21 cellular contexts compared by ENCODE assay signal in the genomic region with DNA sequence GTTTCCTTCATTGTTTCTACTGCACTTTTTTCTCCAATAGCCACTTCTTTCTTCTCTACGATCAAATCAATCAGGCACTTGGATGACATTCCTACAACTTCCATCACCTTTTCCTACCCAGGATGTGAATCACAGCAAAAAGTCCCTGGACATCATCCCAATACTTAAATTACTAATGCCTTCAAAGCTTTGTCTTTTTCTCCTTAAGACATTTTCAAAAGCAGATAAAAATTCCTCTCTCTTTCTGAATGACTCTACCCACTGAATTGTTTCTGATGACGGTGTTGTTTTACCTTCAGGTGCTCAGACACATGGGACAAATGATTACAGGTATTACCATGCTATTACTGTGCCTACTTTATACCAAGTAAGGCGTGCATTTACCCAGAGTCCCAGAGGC.
DNase-seq lines count a peak whose midpoint lies in the region; ATAC-seq and TF ChIP-seq lines count a peak whose summit lies in the region.
"Had no signal": no experiment of that assay in that cellular context is flagged by ENCODE, and none has a peak within 500 bp of the region (broad histone marks: within the 10 kb centered on the region; RNA-seq: fewer than 3 reads in every experiment).

No MANE protein-coding gene starts in this region.

- no peak for TF ChIP-seq POLR2A in transverse colon (IDR thresholded peaks at IDR 0.05)

- H3K36me3 ChIP-seq in ACC112 (ENCODE audit: insufficient read depth, low read length) (no peaks in the 10 kb centered on the region), transverse colon (no peaks in the 10 kb centered on the region)
- H3K36me3 ChIP-seq: upper lobe of right lung had no signal

- H3K4me1 ChIP-seq in ACC112 (ENCODE audit: control insufficient read depth, insufficient read depth, low read length, unreplicated experiment) = peaks cover 28% of the 10 kb centered on the region
- H3K4me1 ChIP-seq in foreskin keratinocyte = peaks cover 36% of the 10 kb centered on the region
- H3K4me1 ChIP-seq in transverse colon = no peaks in the 10 kb centered on the region
- H3K4me1 ChIP-seq: A549, upper lobe of right lung had no signal

- intact Hi-C loops in dorsolateral prefrontal cortex (cut with DNase I) = no loop called here
- intact Hi-C loops in transverse colon (cut with DNase I; ENCODE audit: low total_unique reads) = no loop called here

- TF ChIP-seq CTCF in foreskin keratinocyte (conservative IDR thresholded peaks at IDR 0.05) (no peak), dorsolateral prefrontal cortex (IDR thresholded peaks at IDR 0.05 in 54 of 56, conservative IDR thresholded peaks at IDR 0.05 in 2 of 56; ENCODE audit: low read depth in 1 of 56, partially characterized antibody in 56 of 56) (no peak), transverse colon (IDR thresholded peaks at IDR 0.05) (no peak)

- no peaks in the 10 kb centered on the region for H3K9me3 ChIP-seq in transverse colon
- H3K9me3 ChIP-seq: A549, upper lobe of right lung had no signal

- 54 to 63% methylated on average over 3 of the region's 3 CpGs for WGBS in transverse colon (ENCODE audit: low coverage in 1 of 2), 2 donors

- no peak overlapping the region for H3K4me3 ChIP-seq in ACC112 (ENCODE audit: low read depth, low read length)
- H3K4me3 ChIP-seq in dorsolateral prefrontal cortex = no peak overlapping the region
- H3K4me3 ChIP-seq in transverse colon = no peak overlapping the region
- H3K4me3 ChIP-seq: A549, skin epidermis, upper lobe of right lung had no signal

- H3K27ac ChIP-seq in ACC112 (ENCODE audit: low read depth, low read length) = peak overlapping the region; percentile 55
- H3K27ac ChIP-seq in foreskin keratinocyte = peak overlapping the region; percentile 92
- no peak overlapping the region for H3K27ac ChIP-seq in dorsolateral prefrontal cortex
- H3K27ac ChIP-seq in transverse colon = no peak overlapping the region
- H3K27ac ChIP-seq: A549, upper lobe of right lung had no signal

- in situ Hi-C loops in transverse colon (cut with MboI; ENCODE audit: low pct_ligation_motif_present in 1 of 4, low pct_unique_long_range_greater_than_20kb in 1 of 4, low sequenced_read_pairs in 3 of 4) = no loop called here

- no peak for TF ChIP-seq EP300 in transverse colon (IDR thresholded peaks at IDR 0.05; ENCODE audit: low read depth)

- H3K27me3 ChIP-seq in ACC112 (ENCODE audit: insufficient read depth, low read length) = no peaks in the 10 kb centered on the region
- no peaks in the 10 kb centered on the region for H3K27me3 ChIP-seq in foreskin keratinocyte
- no peaks in the 10 kb centered on the region for H3K27me3 ChIP-seq in dorsolateral prefrontal cortex
- H3K27me3 ChIP-seq in transverse colon = no peaks in the 10 kb centered on the region
- H3K27me3 ChIP-seq: upper lobe of right lung had no signal

- DNase-seq in M059J (ENCODE audit: low read depth) = peak; percentile 82
- peak; percentile 74 for DNase-seq in astrocyte of the hippocampus (ENCODE audit: low read depth, low spot score)
- peak; percentile 98 for DNase-seq in foreskin keratinocyte
- no peak for DNase-seq in SIG-M5 (lab: John Stamatoyannopoulos, UW)
- no peak for DNase-seq in dorsolateral prefrontal cortex
- DNase-seq in activated T-cell treated with anti-CD3 and anti-CD28 coated beads for 4 hours = no peak
- DNase-seq in transverse colon = no peak
- DNase-seq: activated CD4-positive, alpha-beta T cell treated with anti-CD3 and anti-CD28 coated beads for 4 hours; activated CD8-positive, alpha-beta memory T cell treated with anti-CD3 and anti-CD28 coated beads, Interleukin-2, amount 50 U/mL, for 48 hours; activated naive CD4-positive, alpha-beta T cell treated with anti-CD3 and anti-CD28 coated beads, Interleukin-2, amount 10 ng/mL, durations not matched to agents 7 days and 5 days; caudate nucleus; effector memory CD4-positive, alpha-beta T cell; HCEC 1CT; kidney; MV-4-11; NCI-H774; stimulated activated naive B cell treated with anti-CD40 and anti-IgM and Interleukin-4, amounts not matched to agents 10 μg/mL and 1 μg/mL and 100 μg/mL, for 72 hours; upper lobe of right lung had no signal

- ATAC-seq in foreskin keratinocyte = peak; percentile 97
- ATAC-seq: A549; stimulated activated naive B cell treated with anti-CD40 and anti-IgM and Interleukin-4, amounts not matched to agents 10 μg/mL and 1 μg/mL and 100 μg/mL, for 72 hours; upper lobe of right lung had no signal

- H3K79me2 ChIP-seq in ACC112 (ENCODE audit: control insufficient read depth, insufficient read depth, low read length, unreplicated experiment) = no peaks in the 10 kb centered on the region

- H2AFZ ChIP-seq in ACC112 (ENCODE audit: low read length, unreplicated experiment) = no peak overlapping the region

Comparison
In these comparisons a context has a peak if more than half of its experiments do, and no peak if none do; other contexts are left out.
1. H3K27ac ChIP-seq: peak in ACC112 (single experiment) and foreskin keratinocyte (single experiment); none in dorsolateral prefrontal cortex (0 of 59) and transverse colon (0 of 4).
2. DNase-seq: peak in M059J (single experiment), astrocyte of the hippocampus (single experiment) and foreskin keratinocyte (2 of 2); none in SIG-M5 (single experiment), dorsolateral prefrontal cortex (0 of 10), activated T-cell treated with anti-CD3 and anti-CD28 coated beads for 4 hours (single experiment) and transverse colon (single experiment).